8 cellular contexts compared by ENCODE assay signal in genomic region chr12:122834229-122834920, GRCh38. TPM values are rescaled to one million over a fixed set of nuclear protein-coding genes. Genes with fewer than 3 reads are reported as not detected.
DNase-seq lines count a peak whose midpoint lies in the region; ATAC-seq and TF ChIP-seq lines count a peak whose summit lies in the region.

No MANE protein-coding gene starts in this region.

- intact Hi-C loops in PC-3 (cut with micrococcal nuclease) = loop anchor here (2.0 to 10.0 kb wide), 2 partner anchors 42 to 60 kb away; partner anchors contain the start of gene CCDC62

- no peaks in the 10 kb centered on the region for H3F3A ChIP-seq in PC-3 (ENCODE audit: low read length, unreplicated experiment)

- no peaks in the 10 kb centered on the region for H3K9me2 ChIP-seq in PC-3 (replicated peaks; ENCODE audit: low read length)

- CTCF ChIA-PET in PC-3 (lab: Charles Lee) = interaction anchor here (0.5 to 0.7 kb wide), 3 partner anchors 434 to 837 kb away, joined by 3 to 12 read pairs (median 9); no protein-coding TSS in a partner anchor

- peak; percentile 42; the same call in 1 of the 2 replicates for TF ChIP-seq CTCF in PC-3 (conservative IDR thresholded peaks at IDR 0.05; ENCODE audit: low read depth, low read length)
- peak; percentile 16 for TF ChIP-seq CTCF in cardiac fibroblast (IDR thresholded peaks at IDR 0.05; ENCODE audit: low read depth, low read length)
- peak; percentile 16 for TF ChIP-seq CTCF in retinal pigment epithelial cell (conservative IDR thresholded peaks at IDR 0.05; ENCODE audit: low read depth, low read length)

- DNase-seq in Ammon's horn (ENCODE audit: low spot score) (peak; percentile 73), HK-2 (ENCODE audit: unreplicated experiment) (peak; percentile 62), PC-3 (peak; percentile 74), cardiac fibroblast (ENCODE audit: low read depth in 2 of 2) (peak; percentile 45 to 56), retinal pigment epithelial cell (ENCODE audit: low read depth) (no peak)

- H3K9me3 ChIP-seq in PC-3 (ENCODE audit: low read length) = no peaks in the 10 kb centered on the region

- no peaks in the 10 kb centered on the region for H3K27me3 ChIP-seq in PC-3 (ENCODE audit: low read length)

- peak overlapping the region; percentile 80 for H3K4me3 ChIP-seq in PC-3 (ENCODE audit: low read length)
- peak overlapping the region; percentile 52 to 68 for H3K4me3 ChIP-seq in cardiac fibroblast (replicated peaks in 1 of 2; ENCODE audit: low read depth in 2 of 2, low read length in 2 of 2)
- peak overlapping the region; percentile 21 for H3K4me3 ChIP-seq in iPS-11a (ENCODE audit: low read depth, low read length)
- H3K4me3 ChIP-seq in retinal pigment epithelial cell (ENCODE audit: low read length) = peak overlapping the region; percentile 63

- TSS peak; percentile 27 for BruUV-seq in PC-3 (replicated peaks; lab: Mats Ljungman, UMichigan)

- peak overlapping the region; percentile 33 for H3K27ac ChIP-seq in PC-3 (ENCODE audit: low read length)

- H2AFZ ChIP-seq in PC-3 (ENCODE audit: low read length) = peak overlapping the region; percentile 85

- POLR2A ChIA-PET in PC-3 (lab: Charles Lee; ENCODE audit: unreplicated experiment) = interaction anchor here (0.7 kb wide), 2 partner anchors 9 to 132 kb away, joined by 7 to 8 read pairs; partner anchors contain the start of gene ABCB9

- peaks cover 32% of the 10 kb centered on the region for H3K4me1 ChIP-seq in PC-3 (ENCODE audit: insufficient read depth, low read length)

- peak; percentile 49 for ATAC-seq in PC-3
- no peak for ATAC-seq in activated CD4-positive, CD25-positive, alpha-beta regulatory T cell treated with anti-CD3 and anti-CD28 coated beads, Interleukin-2, amount 50 U/mL, for 24 hours
- ATAC-seq in HG02981 (IDR thresholded peaks at IDR 0.05; ENCODE audit: unreplicated experiment) = no peak

- H3K4me2 ChIP-seq in PC-3 (ENCODE audit: low read length) = peak overlapping the region; percentile 100

- H3K36me3 ChIP-seq in PC-3 (ENCODE audit: low read depth, low read length) = no peaks in the 10 kb centered on the region

- H4K20me1 ChIP-seq in PC-3 (ENCODE audit: low read length) = no peaks in the 10 kb centered on the region

- H3K9ac ChIP-seq in PC-3 (ENCODE audit: low read length) = peak overlapping the region; percentile 10; the same call in 1 of the 2 replicates

- peaks cover 35% of the 10 kb centered on the region for H3K79me2 ChIP-seq in PC-3 (ENCODE audit: low read length)

RNA-seq across cellular contexts. Expression of gene HIP1R, which starts 0.9 kb away (rescaled TPM):
- total RNA-seq in PC-3 (2014; rRNA removed) = 46.1 and 83.6 TPM in 2 replicates

Comparison
In these comparisons a context has a peak if more than half of its experiments do, and no peak if none do; other contexts are left out.
1. H3K4me3 ChIP-seq: peak in every context shown above with its lines; median percentile 80 in PC-3; 63 in retinal pigment epithelial cell; 60 in cardiac fibroblast; 21 in iPS-11a.